In the genomic region with DNA sequence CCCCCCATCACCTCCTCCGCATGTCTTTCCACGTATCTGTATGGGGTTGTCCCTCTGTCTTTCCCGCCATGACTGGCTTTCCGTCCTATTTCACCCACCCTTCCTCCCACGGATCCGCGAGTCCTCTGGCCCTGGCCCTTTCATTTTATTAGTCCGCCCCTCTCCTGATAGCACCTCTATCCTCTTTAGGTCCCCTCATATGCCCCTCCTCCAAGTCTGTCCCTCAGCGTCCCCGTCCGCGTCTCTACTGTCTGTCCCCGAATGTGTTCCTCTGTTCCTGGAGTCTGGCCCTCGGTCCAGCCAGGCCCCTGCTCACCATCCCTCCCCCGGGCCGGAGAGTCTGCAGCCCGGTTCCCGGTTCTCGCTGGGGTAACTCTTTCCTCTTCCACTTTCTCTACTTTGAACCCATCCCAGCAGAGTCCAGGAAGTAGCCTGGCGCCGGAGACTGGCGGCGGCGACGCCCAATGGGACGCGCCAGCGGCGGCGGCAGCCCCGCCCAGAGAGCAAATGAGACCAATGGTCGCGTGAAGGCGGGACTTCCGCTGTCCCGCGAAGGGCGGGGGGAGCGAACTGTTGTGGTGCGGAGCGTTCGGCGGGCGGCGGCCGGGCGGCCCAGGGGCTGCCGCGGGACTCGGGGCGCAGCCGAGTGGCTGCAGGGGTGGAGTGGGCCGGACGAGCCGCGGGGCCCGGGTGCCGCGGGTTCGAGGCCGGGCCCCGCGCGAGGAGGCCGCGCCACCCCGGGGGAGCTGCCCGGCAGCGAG, we compare ENCODE assay signal across 8 cellular contexts. TPM values are rescaled to one million over a fixed set of nuclear protein-coding genes. Genes with fewer than 3 reads are reported as not detected.
DNase-seq lines count a peak whose midpoint lies in the region; ATAC-seq, FAIRE-seq and TF ChIP-seq lines count a peak whose summit lies in the region.

A gene with protein sequence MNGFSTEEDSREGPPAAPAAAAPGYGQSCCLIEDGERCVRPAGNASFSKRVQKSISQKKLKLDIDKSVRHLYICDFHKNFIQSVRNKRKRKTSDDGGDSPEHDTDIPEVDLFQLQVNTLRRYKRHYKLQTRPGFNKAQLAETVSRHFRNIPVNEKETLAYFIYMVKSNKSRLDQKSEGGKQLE (plus strand): TSS at position 576 of the 761 bp plus-strand sequence. CDS start 608 bp downstream, outside the sequence.

- H3K4me3 Mint-ChIP-seq in natural killer cell treated with Interleukin-12 subunit alpha and Interleukin-12 subunit beta and Interleukin-15 and Interleukin-18, amount 100 ng/mL, for 72 hours = peak within 1 kb of the TSS; percentile 99

- peak; percentile 68 for TF ChIP-seq POLR2A in H54 (IDR thresholded peaks at IDR 0.05; ENCODE audit: low read depth, low read length)
- peak; percentile 71 for TF ChIP-seq POLR2A in Raji (IDR thresholded peaks at IDR 0.05; ENCODE audit: insufficient read depth, low read depth, low read length)

- H3K36me3 Mint-ChIP-seq in natural killer cell treated with Interleukin-12 subunit alpha and Interleukin-12 subunit beta and Interleukin-15 and Interleukin-18, amount 100 ng/mL, for 72 hours = peaks cover 16% of the 10 kb centered on the region

- peak; percentile 93 for DNase-seq in ELR (ENCODE audit: low read depth)
- peak; percentile 99 for DNase-seq in H54 (ENCODE audit: insufficient read length, low spot score)
- peak; percentile 95 for DNase-seq in LoVo (ENCODE audit: low spot score)
- peak; percentile 94 for DNase-seq in activated T-helper 9 cell treated with anti-CD3 and anti-CD28 coated beads, Interleukin-2, amount 50 U/mL, for 16 hours (ENCODE audit: low read depth)
- peak; percentile 90 for DNase-seq in fibroblast of peridontal ligament (ENCODE audit: extremely low read depth)
- DNase-seq in natural killer cell treated with Interleukin-12 subunit alpha and Interleukin-12 subunit beta and Interleukin-15 and Interleukin-18, amount 100 ng/mL, for 72 hours (ENCODE audit: low spot score) = peak; percentile 97
- peak; percentile 93 for DNase-seq in stimulated activated naive CD4-positive, alpha-beta T cell treated with Interleukin-2 at 50 U/mL for 16 hours (lab: John Stamatoyannopoulos, UW)

- peak; percentile 97 to 98 for ATAC-seq in natural killer cell treated with Interleukin-12 subunit alpha and Interleukin-12 subunit beta and Interleukin-15 and Interleukin-18, amount 100 ng/mL, for 72 hours

- peaks cover 46 to 56% of the 10 kb centered on the region in 2 donors for H3K4me1 Mint-ChIP-seq in natural killer cell treated with Interleukin-12 subunit alpha and Interleukin-12 subunit beta and Interleukin-15 and Interleukin-18, amount 100 ng/mL, for 72 hours (ENCODE audit: low read depth in 2 of 2)

- FAIRE-seq in H54 (lab: Jason Lieb, UNC) = no peak

- H3K27ac Mint-ChIP-seq in natural killer cell treated with Interleukin-12 subunit alpha and Interleukin-12 subunit beta and Interleukin-15 and Interleukin-18, amount 100 ng/mL, for 72 hours = peak within 1 kb of the TSS; percentile 85 to 90

- no peaks in the 10 kb centered on the region for H3K27me3 Mint-ChIP-seq in natural killer cell treated with Interleukin-12 subunit alpha and Interleukin-12 subunit beta and Interleukin-15 and Interleukin-18, amount 100 ng/mL, for 72 hours

- no peaks in the 10 kb centered on the region for H3K9me3 Mint-ChIP-seq in natural killer cell treated with Interleukin-12 subunit alpha and Interleukin-12 subunit beta and Interleukin-15 and Interleukin-18, amount 100 ng/mL, for 72 hours

RNA-seq across cellular contexts. Expression of the gene that starts here (rescaled TPM):
- total RNA-seq in natural killer cell treated with Interleukin-12 subunit alpha and Interleukin-12 subunit beta and Interleukin-15 and Interleukin-18, amount 100 ng/mL, for 72 hours = 10 to 100 TPM; 20.4 to 32.8 TPM

Comparison
In these comparisons a context has a peak if more than half of its experiments do, and no peak if none do; other contexts are left out.
1. Peak in every context shown above with its lines: DNase-seq and ATAC-seq.